ENCODE assay signal across 9 cellular contexts in the genomic region with DNA sequence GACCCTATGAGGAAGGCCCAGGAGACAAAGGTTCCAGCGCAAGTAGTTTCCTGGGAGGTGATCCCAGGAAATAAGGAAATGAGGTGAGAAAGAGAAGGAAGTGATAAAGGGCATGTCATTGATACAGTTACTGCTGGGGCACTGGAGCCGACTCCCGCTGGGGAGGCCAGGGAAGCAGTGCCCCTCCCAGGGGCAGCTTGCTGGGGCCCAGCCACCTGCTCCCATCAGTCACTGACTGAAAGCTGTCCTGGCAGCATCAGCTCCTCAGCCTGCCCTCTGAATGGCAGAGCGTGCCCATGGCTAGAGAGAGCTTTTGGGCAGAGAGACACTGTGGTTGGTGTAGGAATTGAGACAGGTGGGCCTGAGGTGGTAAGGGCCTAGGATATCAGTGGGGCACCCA. TPM values are rescaled to one million over a fixed set of nuclear protein-coding genes. Genes with fewer than 3 reads are reported as not detected.
"Had no signal": no experiment of that assay in that cellular context is flagged by ENCODE, and none has a peak within 500 bp of the region (broad histone marks: within the 10 kb centered on the region; RNA-seq: fewer than 3 reads in every experiment).

No MANE protein-coding gene starts in this region.

RNA-seq across cellular contexts. Expression of a gene that starts 33.2 kb away (rescaled TPM):
- total RNA-seq: activated B cell treated with CpG ODN at 0.5 μM for 24 hours; activated CD4-positive, alpha-beta memory T cell treated with anti-CD3 and anti-CD28 coated beads for 36 hours; activated CD4-positive, alpha-beta T cell treated with anti-CD3 and anti-CD28 coated beads, Interleukin-2, amount 10 ng/mL, durations not matched to agents 24 days and 14 days; activated CD8-positive, alpha-beta memory T cell treated with anti-CD3 and anti-CD28 coated beads for 36 hours; activated CD8-positive, alpha-beta T cell treated with anti-CD3 and anti-CD28 coated beads for 36 hours; activated naive CD4-positive, alpha-beta T cell treated with anti-CD3 and anti-CD28 coated beads for 36 hours; activated naive CD8-positive, alpha-beta T cell treated with anti-CD3 and anti-CD28 coated beads, Interleukin-2, amount 10 ng/mL, durations not matched to agents 7 days and 5 days; activated T-cell treated with anti-CD3 and anti-CD28 coated beads, Interleukin-2, amount 50 U/mL, for 72 hours; activated T-helper 1 cell treated with anti-CD3 and anti-CD28 coated beads, Interleukin-12 subunit alpha, Interleukin-12 subunit beta, Interleukin-2, Interleukin-4 antibody, amounts not matched to agents 30 ng/mL and 10 ng/mL and 1 ng/mL, durations not matched to agents 14 hours and 24 hours and 36 hours had no signal
